Comparison of ENCODE assay signal across 17 cellular contexts in genomic region chr12:88520436-88520820, GRCh38. TPM values are rescaled to one million over a fixed set of nuclear protein-coding genes. Genes with fewer than 3 reads are reported as not detected.
"Had no signal": no experiment of that assay in that cellular context is flagged by ENCODE, and none has a peak within 500 bp of the region (broad histone marks: within the 10 kb centered on the region; RNA-seq: fewer than 3 reads in every experiment).

No MANE protein-coding gene starts in this region.

- H3K9me3 ChIP-seq: ascending aorta, mucosa of descending colon, psoas muscle, sigmoid colon, upper lobe of right lung had no signal

- H3K4me3 Mint-ChIP-seq: activated CD8-positive, alpha-beta T cell treated with anti-CD3 and anti-CD28 coated beads, Interleukin-2, amount 10 ng/mL, durations not matched to agents 7 days and 5 days; central memory CD8-positive, alpha-beta T cell; naive thymus-derived CD8-positive, alpha-beta T cell had no signal

- H3K36me3 ChIP-seq: ascending aorta had no signal

- H3K27ac ChIP-seq: psoas muscle, upper lobe of right lung had no signal

- H3K36me3 Mint-ChIP-seq: naive thymus-derived CD8-positive, alpha-beta T cell had no signal

- H3K27ac Mint-ChIP-seq: activated CD8-positive, alpha-beta T cell treated with anti-CD3 and anti-CD28 coated beads, Interleukin-2, amount 10 ng/mL, durations not matched to agents 7 days and 5 days; naive thymus-derived CD8-positive, alpha-beta T cell had no signal

- H3K9me3 Mint-ChIP-seq: central memory CD8-positive, alpha-beta T cell had no signal

- H3K4me1 Mint-ChIP-seq: central memory CD8-positive, alpha-beta T cell; naive thymus-derived CD8-positive, alpha-beta T cell had no signal

- H3K27me3 Mint-ChIP-seq: central memory CD8-positive, alpha-beta T cell had no signal

- DNase-seq: activated CD4-positive, alpha-beta T cell treated with anti-CD3 and anti-CD28 coated beads for 48 hours; activated CD8-positive, alpha-beta memory T cell treated with anti-CD3 and anti-CD28 coated beads, Interleukin-2, amount 50 U/mL, for 48 hours; activated CD8-positive, alpha-beta T cell treated with anti-CD3 and anti-CD28 coated beads, Interleukin-2, amount 10 ng/mL, durations not matched to agents 7 days and 5 days; effector memory CD4-positive, alpha-beta T cell; hypothalamus; naive thymus-derived CD8-positive, alpha-beta T cell; occipital lobe; psoas muscle; sigmoid colon; stimulated activated CD4-positive, alpha-beta T cell treated with anti-CD3 and anti-CD28 coated beads, Interleukin-12 subunit alpha, Interleukin-12 subunit beta, amount 100 ng/mL, for 4 hours; stimulated activated naive CD8-positive, alpha-beta T cell treated with anti-CD3 and anti-CD28 coated beads, Interleukin-15, Interleukin-2, amounts not matched to agents 100 U/mL and 50 U/mL, for 24 hours; upper lobe of right lung had no signal

- ATAC-seq: activated CD8-positive, alpha-beta T cell treated with anti-CD3 and anti-CD28 coated beads, Interleukin-2, amount 10 ng/mL, durations not matched to agents 7 days and 5 days; mucosa of descending colon; naive thymus-derived CD8-positive, alpha-beta T cell; psoas muscle; stimulated activated naive CD8-positive, alpha-beta T cell treated with anti-CD3 and anti-CD28 coated beads, Interleukin-15, Interleukin-2, amounts not matched to agents 100 U/mL and 50 U/mL, for 24 hours had no signal

- H3K27me3 ChIP-seq: ascending aorta, sigmoid colon, upper lobe of right lung had no signal

- H3K4me3 ChIP-seq: ascending aorta, lung, mucosa of descending colon, psoas muscle, sigmoid colon, upper lobe of right lung had no signal

RNA-seq across cellular contexts. Expression of gene KITLG, which starts 59.8 kb away (rescaled TPM):
- total RNA-seq: activated CD8-positive, alpha-beta T cell treated with anti-CD3 and anti-CD28 coated beads, Interleukin-2, amount 10 ng/mL, durations not matched to agents 7 days and 5 days; T-helper 1 cell treated with Interleukin-12 subunit alpha and Interleukin-12 subunit beta and Interleukin-4 antibody, amounts not matched to agents 30 ng/mL and 1 ng/mL, for 36 hours had no signal
